In the genomic region with DNA sequence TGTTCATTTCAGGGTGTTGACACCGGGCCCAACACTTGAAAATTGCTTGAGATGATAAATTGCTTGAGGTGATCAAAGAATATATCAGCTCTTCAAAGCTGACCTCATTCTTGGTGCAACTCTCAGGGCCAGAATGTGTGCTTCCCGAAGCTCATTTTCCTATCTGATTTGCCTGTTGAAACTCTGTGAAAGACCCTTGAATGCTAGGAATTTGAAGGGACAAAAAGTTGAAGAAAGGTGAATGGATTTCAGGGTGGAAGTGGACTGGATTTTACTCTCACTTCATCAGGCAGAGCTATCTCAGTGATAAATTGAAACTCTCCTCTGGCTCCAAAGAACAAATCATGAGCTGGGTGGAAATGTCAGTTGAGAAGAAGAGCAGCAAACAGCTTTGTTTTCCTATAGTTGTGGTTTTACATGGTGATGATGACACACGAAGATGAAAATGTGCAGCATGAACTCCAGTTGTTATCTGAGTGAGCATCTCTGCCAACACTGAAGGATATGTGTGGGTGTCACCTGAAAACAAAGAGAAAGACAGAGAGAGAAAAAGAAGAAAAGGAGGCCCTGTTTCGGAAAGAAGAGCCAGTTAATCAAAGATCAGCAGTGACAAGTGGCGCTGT, we compare ENCODE assay signal across 12 cellular contexts. TPM values are rescaled to one million over a fixed set of nuclear protein-coding genes. Genes with fewer than 3 reads are reported as not detected.
A peak's percentile ranks its signal among the peaks of the same experiment; 100 is the strongest.
DNase-seq lines count a peak whose midpoint lies in the region; ATAC-seq and TF ChIP-seq lines count a peak whose summit lies in the region.
"Had no signal": no experiment of that assay in that cellular context is flagged by ENCODE, and none has a peak within 500 bp of the region (broad histone marks: within the 10 kb centered on the region; RNA-seq: fewer than 3 reads in every experiment).

No MANE protein-coding gene starts in this region.

- POLR2A ChIA-PET in CD8-positive, alpha-beta T cell (lab: Charles Lee), result interaction anchor here (0.6 to 3.8 kb wide), 23 partner anchors 9 to 412 kb away, joined by 3 to 102 read pairs (median 4); partner anchors contain the start of genes ABI2 and CD28

- H3K4me1 ChIP-seq in CD8-positive, alpha-beta T cell (ENCODE audit: insufficient read depth, low read length), result peaks cover 67% of the 10 kb centered on the region
- no peaks in the 10 kb centered on the region for H3K4me1 ChIP-seq in mucosa of descending colon (ENCODE audit: low read depth)

- H3K27ac Mint-ChIP-seq in CD8-positive, alpha-beta T cell, result peak overlapping the region; percentile 95
- H3K27ac Mint-ChIP-seq in activated naive CD4-positive, alpha-beta T cell treated with anti-CD3 and anti-CD28 coated beads, Interleukin-2, amount 10 ng/mL, durations not matched to agents 7 days and 5 days, result peak overlapping the region; percentile 97

- no peak for TF ChIP-seq CTCF in CD8-positive, alpha-beta T cell (IDR thresholded peaks at IDR 0.05)
- no peak for TF ChIP-seq CTCF in mucosa of descending colon (IDR thresholded peaks at IDR 0.05)

- peak; percentile 83 for ATAC-seq in CD8-positive, alpha-beta T cell
- ATAC-seq in mucosa of descending colon (peak; percentile 62), GM19324 (IDR thresholded peaks at IDR 0.05; ENCODE audit: low FRiP score, unreplicated experiment) (no peak), GM21515 (IDR thresholded peaks at IDR 0.05; ENCODE audit: unreplicated experiment) (no peak)

- H3K27me3 ChIP-seq in CD8-positive, alpha-beta T cell (ENCODE audit: insufficient read depth, low read length), result no peaks in the 10 kb centered on the region
- H3K27me3 ChIP-seq: hepatocyte had no signal

- peak overlapping the region; percentile 77 for H3K27ac ChIP-seq in CD8-positive, alpha-beta T cell (ENCODE audit: low read depth, low read length)
- peak overlapping the region; percentile 98 for H3K27ac ChIP-seq in KOPT-K1 (ENCODE audit: low read depth, low read length, poor library complexity, severe bottlenecking)
- H3K27ac ChIP-seq: hepatocyte had no signal

- H3K9me3 Mint-ChIP-seq in CD8-positive, alpha-beta T cell, result peaks cover 6% of the 10 kb centered on the region
- H3K9me3 Mint-ChIP-seq in activated naive CD4-positive, alpha-beta T cell treated with anti-CD3 and anti-CD28 coated beads, Interleukin-2, amount 10 ng/mL, durations not matched to agents 7 days and 5 days, result peaks cover 9% of the 10 kb centered on the region

- DNase-seq in CD8-positive, alpha-beta T cell, result peak in 4 of 7 experiments; percentile 22 to 53 (median 38)
- DNase-seq in activated naive CD4-positive, alpha-beta T cell treated with anti-CD3 and anti-CD28 coated beads, Interleukin-2, amount 10 ng/mL, durations not matched to agents 7 days and 5 days, result peak; percentile 58
- DNase-seq in mucosa of descending colon (no peak), SIG-M5 (lab: John Stamatoyannopoulos, UW) (no peak), COLO668 (lab: John Stamatoyannopoulos, UW; ENCODE audit: unreplicated experiment) (no peak)
- DNase-seq: NCI-H1092 treated with DMSO at 0.1 percent for 48 hours had no signal

- H3K4me1 Mint-ChIP-seq in CD8-positive, alpha-beta T cell (ENCODE audit: low read depth), result peaks cover 82% of the 10 kb centered on the region
- peaks cover 82% of the 10 kb centered on the region for H3K4me1 Mint-ChIP-seq in activated naive CD4-positive, alpha-beta T cell treated with anti-CD3 and anti-CD28 coated beads, Interleukin-2, amount 10 ng/mL, durations not matched to agents 7 days and 5 days

- H3K9me3 ChIP-seq in CD8-positive, alpha-beta T cell (ENCODE audit: low read length), result no peaks in the 10 kb centered on the region
- H3K9me3 ChIP-seq in KOPT-K1 (ENCODE audit: insufficient read depth, low read length, poor library complexity, severe bottlenecking), result peaks cover 13% of the 10 kb centered on the region
- no peaks in the 10 kb centered on the region for H3K9me3 ChIP-seq in mucosa of descending colon

- CTCF ChIA-PET in CD8-positive, alpha-beta T cell (lab: Charles Lee), result interaction anchor here (0.6 to 7.3 kb wide), 17 partner anchors 8 to 1074 kb away, joined by 3 to 51 read pairs (median 4); no protein-coding TSS in a partner anchor
- CTCF ChIA-PET in activated naive CD4-positive, alpha-beta T cell treated with anti-CD3 and anti-CD28 coated beads, Interleukin-2, amount 10 ng/mL, durations not matched to agents 7 days and 5 days (lab: Charles Lee), result interaction anchor here (0.6 to 3.1 kb wide), 18 partner anchors 8 to 846 kb away, joined by 3 to 22 read pairs (median 6); partner anchors contain the start of genes CD28 and CTLA4

- H3K36me3 Mint-ChIP-seq in CD8-positive, alpha-beta T cell, result peaks cover 38% of the 10 kb centered on the region
- H3K36me3 Mint-ChIP-seq in activated naive CD4-positive, alpha-beta T cell treated with anti-CD3 and anti-CD28 coated beads, Interleukin-2, amount 10 ng/mL, durations not matched to agents 7 days and 5 days, result peaks cover 70% of the 10 kb centered on the region

- H3K4me3 Mint-ChIP-seq in CD8-positive, alpha-beta T cell, result peak overlapping the region; percentile 70
- peak overlapping the region; percentile 51 for H3K4me3 Mint-ChIP-seq in activated naive CD4-positive, alpha-beta T cell treated with anti-CD3 and anti-CD28 coated beads, Interleukin-2, amount 10 ng/mL, durations not matched to agents 7 days and 5 days
- H3K4me3 Mint-ChIP-seq: neural crest cell had no signal

- H3K4me3 ChIP-seq in CD8-positive, alpha-beta T cell (ENCODE audit: low read depth, low read length), result peak overlapping the region; percentile 36
- no peak overlapping the region for H3K4me3 ChIP-seq in mucosa of descending colon
- H3K4me3 ChIP-seq: hepatocyte had no signal

- H3K27me3 Mint-ChIP-seq in CD8-positive, alpha-beta T cell (ENCODE audit: low read depth), result no peaks in the 10 kb centered on the region
- H3K27me3 Mint-ChIP-seq in activated naive CD4-positive, alpha-beta T cell treated with anti-CD3 and anti-CD28 coated beads, Interleukin-2, amount 10 ng/mL, durations not matched to agents 7 days and 5 days, result no peaks in the 10 kb centered on the region

- intact Hi-C loops in CD8-positive, alpha-beta T cell (cut with DNase I, micrococcal nuclease), result loop anchor here (1.0 to 5.0 kb wide), 8 partner anchors 10 to 70 kb away; partner anchors contain the start of gene CD28 (in 2 of the 2)
- intact Hi-C loops in mucosa of descending colon (cut with DNase I, micrococcal nuclease), result no loop called here

- peaks cover 9% of the 10 kb centered on the region for H3K36me3 ChIP-seq in CD8-positive, alpha-beta T cell (ENCODE audit: insufficient read depth, low read length)
- H3K36me3 ChIP-seq in KOPT-K1 (ENCODE audit: insufficient read depth, low read length) (peaks cover 41% of the 10 kb centered on the region), mucosa of descending colon (ENCODE audit: low read depth) (no peaks in the 10 kb centered on the region)

RNA-seq across cellular contexts. Expression of gene CD28, which starts 34.4 kb away (rescaled TPM):
- 10 to 100 TPM; 78.4 to 80.7 TPM for total RNA-seq in CD8-positive, alpha-beta T cell
- total RNA-seq in mucosa of descending colon, result 1 to 10 TPM in 2 of 3 donors, under 1 TPM in 1; 0.41 to 1.4 (median 1.3) TPM
- total RNA-seq: Daoy, hepatocyte, neural crest cell had no signal

Comparison
In these comparisons a context has a peak if more than half of its experiments do, and no peak if none do; other contexts are left out.
1. ATAC-seq: peak in CD8-positive, alpha-beta T cell (single experiment) and mucosa of descending colon (single experiment); none in GM19324 (single experiment) and GM21515 (single experiment).
2. DNase-seq: peak in CD8-positive, alpha-beta T cell (4 of 7) and activated naive CD4-positive, alpha-beta T cell treated with anti-CD3 and anti-CD28 coated beads, Interleukin-2, amount 10 ng/mL, durations not matched to agents 7 days and 5 days (single experiment); none in mucosa of descending colon (0 of 3), SIG-M5 (single experiment) and COLO668 (single experiment).
3. RNA of gene CD28, which starts 34.4 kb away (total RNA-seq): 78.4 to 80.7 TPM in CD8-positive, alpha-beta T cell; 0.41 to 1.4 TPM in mucosa of descending colon; every median in the first group is over 10 times any median in the second.
4. intact Hi-C loops: an anchor here in CD8-positive, alpha-beta T cell (1.0 to 5.0 kb wide); none called in mucosa of descending colon.